In the genomic region with DNA sequence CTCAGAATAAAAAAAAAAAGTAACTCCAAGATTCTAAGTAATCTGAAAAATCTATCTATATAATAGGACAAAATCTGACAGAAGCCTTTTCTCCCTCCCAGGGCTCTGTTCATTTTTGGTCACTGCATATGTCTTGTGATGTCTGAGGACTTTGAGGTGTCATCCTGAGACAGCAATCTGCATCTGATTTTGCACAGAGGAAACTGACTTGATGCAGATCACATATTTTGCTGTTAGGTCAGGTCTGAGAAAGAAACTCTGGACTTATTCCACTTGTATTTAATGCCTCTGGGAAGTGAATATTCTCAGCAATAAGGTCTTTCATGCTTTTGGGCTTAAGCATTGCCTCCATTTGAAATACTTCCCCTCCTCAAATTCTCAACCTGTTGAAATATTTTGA, we compare ENCODE assay signal across 29 cellular contexts.
"Had no signal": no experiment of that assay in that cellular context is flagged by ENCODE, and none has a peak within 500 bp of the region (broad histone marks: within the 10 kb centered on the region; RNA-seq: fewer than 3 reads in every experiment).

No MANE protein-coding gene starts in this region.

- H3K4me1 Mint-ChIP-seq: memory B cell, nephron progenitor cell, T-helper 17 cell had no signal

- H3K4me3 ChIP-seq: adrenal gland, ascending aorta, coronary artery, dorsolateral prefrontal cortex, heart right ventricle, pancreas, psoas muscle, sigmoid colon, spleen, transverse colon had no signal

- H3K4me3 Mint-ChIP-seq: activated naive CD8-positive, alpha-beta T cell; effector memory CD8-positive, alpha-beta T cell; memory B cell; nephron progenitor cell; T-helper 17 cell had no signal

- H3K27me3 Mint-ChIP-seq: memory B cell had no signal

- H3K27me3 ChIP-seq: ascending aorta, brain microvascular endothelial cell, pancreas, sigmoid colon, transverse colon had no signal

- DNase-seq: activated CD4-positive, alpha-beta T cell treated with anti-CD3 and anti-CD28 coated beads for 48 hours; activated CD4-positive, alpha-beta T cell treated with anti-CD3 and anti-CD28 coated beads, Interleukin-2, amount 50 U/mL, for 48 hours; activated CD8-positive, alpha-beta memory T cell treated with anti-CD3 and anti-CD28 coated beads for 24 hours; activated effector memory CD4-positive, alpha-beta T cell treated with Interleukin-2 at 50 U/mL for 16 hours; activated naive CD4-positive, alpha-beta T cell treated with Interleukin-2 at 50 U/mL for 16 hours; adrenal gland; brain microvascular endothelial cell; dorsolateral prefrontal cortex; effector memory CD8-positive, alpha-beta T cell; erythroblast; foreskin melanocyte; heart right ventricle; nephron progenitor cell; pancreas; psoas muscle; sigmoid colon; spleen; stimulated activated CD4-positive, alpha-beta T cell treated with anti-CD3 and anti-CD28 coated beads, Interleukin-2, amount 100 ng/mL, for 48 hours; stimulated activated naive CD4-positive, alpha-beta T cell treated with Interleukin-2 at 50 U/mL for 16 hours; T-helper 17 cell; T1000; transverse colon; WERI-Rb-1 had no signal

- H3K9me3 Mint-ChIP-seq: effector memory CD8-positive, alpha-beta T cell; memory B cell had no signal

- H3K27ac Mint-ChIP-seq: activated naive CD8-positive, alpha-beta T cell; effector memory CD8-positive, alpha-beta T cell; memory B cell; nephron progenitor cell; T-helper 17 cell had no signal

- H3K4me1 ChIP-seq: adrenal gland, ascending aorta, psoas muscle, spleen, transverse colon had no signal

- H3K36me3 Mint-ChIP-seq: activated naive CD8-positive, alpha-beta T cell; memory B cell had no signal

- H3K9me3 ChIP-seq: adrenal gland, ascending aorta, neutrophil, pancreas, psoas muscle, sigmoid colon, transverse colon had no signal

- ATAC-seq: activated CD4-positive, CD25-positive, alpha-beta regulatory T cell treated with anti-CD3 and anti-CD28 coated beads, Interleukin-2, amount 50 U/mL, for 24 hours; effector memory CD8-positive, alpha-beta T cell; heart right ventricle; pancreas; psoas muscle; T-helper 17 cell had no signal

- FAIRE-seq: pancreas had no signal

- H3K36me3 ChIP-seq: adrenal gland, ascending aorta, brain microvascular endothelial cell, heart right ventricle, neutrophil, pancreas, sigmoid colon, spleen, transverse colon, WERI-Rb-1 had no signal

- H3K27ac ChIP-seq: adrenal gland, ascending aorta, brain microvascular endothelial cell, coronary artery, dorsolateral prefrontal cortex, heart right ventricle, neutrophil, pancreas, psoas muscle, sigmoid colon, spleen, transverse colon, WERI-Rb-1 had no signal
